Comparison of ENCODE assay signal across 8 cellular contexts in genomic region chr18:11733031-11733430, GRCh38. TPM values are rescaled to one million over a fixed set of nuclear protein-coding genes. Genes with fewer than 3 reads are reported as not detected.
DNase-seq lines count a peak whose midpoint lies in the region; ATAC-seq and TF ChIP-seq lines count a peak whose summit lies in the region.

No MANE protein-coding gene starts in this region.

- DNase-seq in SHP77 (lab: John Stamatoyannopoulos, UW) (peak; percentile 45 to 55), SHP77 treated with DMSO at 0.1 percent for 48 hours (lab: John Stamatoyannopoulos, UW) (no peak), SW480 (ENCODE audit: low spot score) (peak; percentile 56), adrenal gland (peak; percentile 58 to 86 (median 76)), left ventricle myocardium superior (peak; percentile 87), sciatic nerve (ENCODE audit: low spot score) (peak; percentile 89)

- peak overlapping the region in 1 of 4 donors; percentile 23 for H3K4me3 ChIP-seq in adrenal gland

- no peak overlapping the region for H3K27ac ChIP-seq in adrenal gland

- H3K27me3 ChIP-seq in adrenal gland: peaks cover 15% of the 10 kb centered on the region

- no peak for TF ChIP-seq POLR2A in adrenal gland (IDR thresholded peaks at IDR 0.05)

- 11 to 21% (median 12%) methylated on average over 10 to 17 of the region's 17 CpGs for WGBS in adrenal gland, 4 donors

- TF ChIP-seq CTCF in LNCAP (IDR thresholded peaks at IDR 0.05) (peak; percentile 96), adrenal gland (IDR thresholded peaks at IDR 0.05) (peak; percentile 71 to 97 (median 85))

- no peaks in the 10 kb centered on the region for H3K36me3 ChIP-seq in adrenal gland (replicated peaks in 1 of 2)

- intact Hi-C loops in adrenal gland (cut with DNase I): loop anchor here in 1 of 2 donors (10.0 kb wide), 2 partner anchors 142 to 302 kb away; no protein-coding TSS in a partner anchor
- intact Hi-C loops in left ventricle myocardium superior (cut with micrococcal nuclease): loop anchor here (2.0 kb wide), 1 partner anchor 140 kb away; no protein-coding TSS in a partner anchor
- intact Hi-C loops in sciatic nerve (cut with DNase I): no loop called here

- ATAC-seq in left ventricle myocardium superior: peak; percentile 94
- ATAC-seq in sciatic nerve: peak; percentile 94
- no peak for ATAC-seq in HG03280 (IDR thresholded peaks at IDR 0.05; ENCODE audit: unreplicated experiment)

- no peaks in the 10 kb centered on the region for H3K9me3 ChIP-seq in adrenal gland (replicated peaks in 1 of 3)

- no peaks in the 10 kb centered on the region for H3K4me1 ChIP-seq in adrenal gland (replicated peaks in 1 of 2)

RNA-seq across cellular contexts. Expression of gene GNAL, which starts 44.0 kb away (rescaled TPM):
- total RNA-seq in adrenal gland (1 to 10 TPM; 1.2 to 7.0 (median 2.4) TPM), left ventricle myocardium superior (5.1 TPM), sciatic nerve (17.1 TPM)
- 1 to 10 TPM in 1 of 3 donors, under 1 TPM in 2; 0.48 to 2.7 (median 0.61) TPM for polyA plus RNA-seq in adrenal gland
